In the genomic region with DNA sequence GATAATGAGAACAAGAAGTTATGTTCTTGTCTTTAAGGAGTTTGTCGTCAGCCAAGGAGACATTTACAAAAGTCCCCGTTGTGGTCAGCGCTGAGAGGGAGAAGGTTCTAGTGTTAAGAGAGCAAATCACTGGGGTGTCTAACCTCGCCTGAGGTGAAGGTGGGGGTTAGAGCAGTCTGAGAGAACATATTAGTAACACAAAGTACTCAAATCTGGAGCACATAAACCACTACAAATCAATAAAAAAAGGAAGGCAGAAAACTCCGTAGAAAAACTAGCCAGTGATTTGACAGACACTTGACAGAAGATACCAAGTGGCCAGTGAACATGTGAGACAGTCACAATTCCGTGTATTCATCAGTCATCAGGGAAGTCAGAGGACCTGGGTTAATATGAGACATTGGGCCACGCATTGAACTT, we compare ENCODE assay signal across 11 cellular contexts. TPM values are rescaled to one million over a fixed set of nuclear protein-coding genes. Genes with fewer than 3 reads are reported as not detected.
DNase-seq lines count a peak whose midpoint lies in the region; ATAC-seq, FAIRE-seq and TF ChIP-seq lines count a peak whose summit lies in the region.
"Had no signal": no experiment of that assay in that cellular context is flagged by ENCODE, and none has a peak within 500 bp of the region (broad histone marks: within the 10 kb centered on the region; RNA-seq: fewer than 3 reads in every experiment).

No MANE protein-coding gene starts in this region.

- FAIRE-seq in islet of Langerhans (lab: Jason Lieb, UNC), result peak; percentile 33

- peaks cover 0 to 38% (median 32%) of the 10 kb centered on the region in 9 donors for H3K36me3 ChIP-seq in heart left ventricle

- H3K27me3 Mint-ChIP-seq in type B pancreatic cell, result no peaks in the 10 kb centered on the region

- peak overlapping the region; percentile 0 for H3K27ac Mint-ChIP-seq in type B pancreatic cell

- no peaks in the 10 kb centered on the region for H3K9me3 ChIP-seq in heart left ventricle

- peak overlapping the region; percentile 63 to 83 (median 78) for H3K27ac ChIP-seq in heart left ventricle
- H3K27ac ChIP-seq: KMS-11 had no signal

- TF ChIP-seq CTCF in heart left ventricle (IDR thresholded peaks at IDR 0.05) (no peak), type B pancreatic cell (conservative IDR thresholded peaks at IDR 0.05) (no peak)

- DNase-seq in heart left ventricle (no peak), left ventricle myocardium superior (no peak), type B pancreatic cell (ENCODE audit: extremely low spot score, unreplicated experiment) (no peak), NCI-H69 (lab: John Stamatoyannopoulos, UW) (no peak), NOMO-1 treated with DMSO at 0.1 percent for 48 hours (lab: John Stamatoyannopoulos, UW; ENCODE audit: unreplicated experiment) (no peak)
- DNase-seq: NCI-H226 had no signal

- WGBS in heart left ventricle, 4 donors, result 48 to 60% (median 54%) methylated on average over 7 of the region's 7 CpGs

- ATAC-seq in heart left ventricle (no peak), left ventricle myocardium superior (no peak), HG03025 (IDR thresholded peaks at IDR 0.05; ENCODE audit: low FRiP score, unreplicated experiment) (peak; percentile 41), HG02840 (IDR thresholded peaks at IDR 0.05; ENCODE audit: low FRiP score, unreplicated experiment) (no peak)
- ATAC-seq: WTC11 had no signal

- peaks cover 29% of the 10 kb centered on the region for H3K4me1 Mint-ChIP-seq in type B pancreatic cell (ENCODE audit: unreplicated experiment)

- no peak overlapping the region for H3K4me3 Mint-ChIP-seq in type B pancreatic cell
- H3K4me3 Mint-ChIP-seq: WTC11 had no signal

- intact Hi-C loops in heart left ventricle (cut with DNase I), result loop anchor here in 3 of 10 donors (5.0 kb wide), 1 partner anchor 45 kb away; the partner anchor contains the start of gene CDS2 (in 3 of the 3)
- intact Hi-C loops in left ventricle myocardium superior (cut with micrococcal nuclease), result no loop called here

- H3K9me3 Mint-ChIP-seq in type B pancreatic cell, result no peaks in the 10 kb centered on the region
- H3K9me3 Mint-ChIP-seq: WTC11 had no signal

- peaks cover 8% of the 10 kb centered on the region for H3K36me3 Mint-ChIP-seq in type B pancreatic cell

- H3K4me3 ChIP-seq in heart left ventricle, result no peak overlapping the region

- no peak for TF ChIP-seq POLR2A in heart left ventricle (IDR thresholded peaks at IDR 0.05)

- H3K27me3 ChIP-seq in heart left ventricle, result no peaks in the 10 kb centered on the region

- peaks cover 30 to 100% (median 92%) of the 10 kb centered on the region in 12 donors for H3K4me1 ChIP-seq in heart left ventricle

RNA-seq across cellular contexts. Expression of gene CDS2, which starts 45.4 kb away (rescaled TPM):
- total RNA-seq in heart left ventricle (100 to 1,000 TPM in 1 of 9 donors, 10 to 100 TPM in 8; 64.5 to 105 (median 86.8) TPM), left ventricle myocardium superior (68.9 TPM), type B pancreatic cell (ENCODE audit: low replicate concordance) (41.5 and 44.4 TPM in 2 replicates)
- 10 to 100 TPM; 22.5 to 24.9 TPM for polyA plus RNA-seq in heart left ventricle

RNA-seq across cellular contexts. Expression of gene PCNA, which starts 52.4 kb away (rescaled TPM):
- total RNA-seq in heart left ventricle, result 10 to 100 TPM; 20.2 to 52.7 (median 22.9) TPM
- polyA plus RNA-seq in heart left ventricle, result 10 to 100 TPM; 18.7 to 45.4 TPM
- 32.6 TPM for total RNA-seq in left ventricle myocardium superior
- 128 and 180 TPM in 2 replicates for total RNA-seq in type B pancreatic cell (ENCODE audit: low replicate concordance)

RNA-seq across cellular contexts. Expression of gene TMEM230, which starts 59.3 kb away (rescaled TPM):
- 10 to 100 TPM; 69.4 to 99.4 (median 82.0) TPM for total RNA-seq in heart left ventricle
- polyA plus RNA-seq in heart left ventricle, result 100 to 1,000 TPM in 1 of 2 donors, 10 to 100 TPM in 1; 88.7 to 124 TPM
- total RNA-seq in left ventricle myocardium superior, result 88.3 TPM
- total RNA-seq in type B pancreatic cell (ENCODE audit: low replicate concordance), result 87.0 and 87.5 TPM in 2 replicates
